In genomic region chr5:150609843-150610584, GRCh38 we compare ENCODE assay signal across 12 cellular contexts. TPM values are rescaled to one million over a fixed set of nuclear protein-coding genes. Genes with fewer than 3 reads are reported as not detected.
DNase-seq lines count a peak whose midpoint lies in the region; ATAC-seq and TF ChIP-seq lines count a peak whose summit lies in the region.
"Had no signal": no experiment of that assay in that cellular context is flagged by ENCODE, and none has a peak within 500 bp of the region (broad histone marks: within the 10 kb centered on the region; RNA-seq: fewer than 3 reads in every experiment).

No MANE protein-coding gene starts in this region.

- peak overlapping the region; percentile 82 to 100 (median 94) for H3K27ac ChIP-seq in heart left ventricle
- H3K27ac ChIP-seq in temporal lobe (ENCODE audit: low read depth, low read length) = peak overlapping the region; percentile 73
- H3K27ac ChIP-seq in brain microvascular endothelial cell = no peak overlapping the region

- in situ Hi-C loops in brain microvascular endothelial cell (cut with HindIII; ENCODE audit: low pct_ligation_motif_present, low sequenced_read_pairs) = no loop called here

- H3K4me3 ChIP-seq in heart left ventricle (no peak overlapping the region), brain microvascular endothelial cell (ENCODE audit: low read depth, low read length) (no peak overlapping the region)

- TF ChIP-seq CTCF in heart left ventricle (IDR thresholded peaks at IDR 0.05) = no peak
- TF ChIP-seq CTCF in brain microvascular endothelial cell (IDR thresholded peaks at IDR 0.05; ENCODE audit: low read depth, low read length, missing control alignments) = no peak

- H3K36me3 ChIP-seq in heart left ventricle (no peaks in the 10 kb centered on the region), brain microvascular endothelial cell (replicated peaks) (no peaks in the 10 kb centered on the region)
- H3K36me3 ChIP-seq: BE2C had no signal

- intact Hi-C loops in heart left ventricle (cut with DNase I) = loop anchor here in 2 of 10 donors (5.0 kb wide), 1 partner anchor 37 kb away; no protein-coding TSS in a partner anchor

- ATAC-seq in heart left ventricle = peak; percentile 80 to 90 (median 84)

- DNase-seq in SW480 (ENCODE audit: low spot score) (peak; percentile 29), heart left ventricle (peak; percentile 58 to 87 (median 84)), myocyte (ENCODE audit: low read depth) (peak; percentile 97), NCI-H1694 (lab: John Stamatoyannopoulos, UW) (no peak), AG08396 (ENCODE audit: low spot score) (no peak), brain microvascular endothelial cell (no peak), dedifferentiated amniotic fluid mesenchymal stem cell (ENCODE audit: extremely low spot score) (no peak)
- DNase-seq: activated CD4-positive, alpha-beta T cell treated with anti-CD3 and anti-CD28 coated beads, Interleukin-2, amount 10 ng/mL, durations not matched to agents 7 days and 5 days; BE2C; stimulated activated CD4-positive, alpha-beta T cell treated with anti-CD3 and anti-CD28 coated beads, Interleukin-12 subunit alpha, Interleukin-12 subunit beta, amount 100 ng/mL, for 4 hours had no signal

- TF ChIP-seq POLR2A in heart left ventricle (IDR thresholded peaks at IDR 0.05) = peak in 1 of 2 donors; percentile 73

- no peaks in the 10 kb centered on the region for H3K9me3 ChIP-seq in heart left ventricle
- H3K9me3 ChIP-seq: BE2C had no signal

- WGBS in heart left ventricle, 4 donors = 25 to 47% (median 36%) methylated on average over 7 of the region's 7 CpGs

- peaks cover 28 to 92% (median 70%) of the 10 kb centered on the region in 12 donors for H3K4me1 ChIP-seq in heart left ventricle

- H3K27me3 ChIP-seq in heart left ventricle (no peaks in the 10 kb centered on the region), brain microvascular endothelial cell (replicated peaks) (no peaks in the 10 kb centered on the region)
- H3K27me3 ChIP-seq: BE2C had no signal

RNA-seq across cellular contexts. Expression of gene SYNPO, which starts 30.4 kb away (rescaled TPM):
- total RNA-seq in heart left ventricle (100 to 1,000 TPM; 444 to 782 (median 590) TPM), myocyte (7.8 and 8.1 TPM in 2 replicates), temporal lobe (4.9 TPM)
- 100 to 1,000 TPM; 304 to 791 TPM for polyA plus RNA-seq in heart left ventricle
- polyA plus RNA-seq in myocyte (2012) = 80.0 TPM

RNA-seq across cellular contexts. Expression of gene MYOZ3, which starts 51.0 kb away (rescaled TPM):
- total RNA-seq in heart left ventricle (10 to 100 TPM in 1 of 9 donors, 1 to 10 TPM in 8; 1.8 to 10.2 (median 5.1) TPM), myocyte (0.16 and 0.40 TPM in 2 replicates), temporal lobe (3.9 TPM)
- polyA plus RNA-seq in heart left ventricle = 1 to 10 TPM; 1.2 to 4.6 TPM
- 0.14 TPM for polyA plus RNA-seq in myocyte (2012)
- total RNA-seq: mononuclear cell had no signal

Comparison
In these comparisons a context has a peak if more than half of its experiments do, and no peak if none do; other contexts are left out.
1. DNase-seq: peak in SW480 (single experiment), heart left ventricle (5 of 5) and myocyte (single experiment); none in NCI-H1694 (single experiment), AG08396 (single experiment), brain microvascular endothelial cell (single experiment) and dedifferentiated amniotic fluid mesenchymal stem cell (single experiment).
2. RNA of gene SYNPO, which starts 30.4 kb away (total RNA-seq): 444 to 782 TPM in heart left ventricle; 7.8 to 8.1 TPM in myocyte and 4.9 TPM in temporal lobe (single experiment); every median in the first group is over 10 times any median in the second.